Comparison of ENCODE assay signal across 17 cellular contexts in genomic region chr9:18821794-18822193, GRCh38.
A peak's percentile ranks its signal among the peaks of the same experiment; 100 is the strongest.
DNase-seq lines count a peak whose midpoint lies in the region; ATAC-seq and TF ChIP-seq lines count a peak whose summit lies in the region.
"Had no signal": no experiment of that assay in that cellular context is flagged by ENCODE, and none has a peak within 500 bp of the region (broad histone marks: within the 10 kb centered on the region; RNA-seq: fewer than 3 reads in every experiment).

No MANE protein-coding gene starts in this region.

- DNase-seq in DMS 273 (lab: John Stamatoyannopoulos, UW; ENCODE audit: unreplicated experiment) (peak; percentile 21), DMS 273 treated with DMSO at 0.1 percent for 48 hours (lab: John Stamatoyannopoulos, UW) (no peak), NCI-H2029 treated with DMSO at 0.1 percent for 48 hours (lab: John Stamatoyannopoulos, UW) (peak; percentile 2), mammary epithelial cell (peak; percentile 23), nephron progenitor cell (no peak), lower lobe of right lung (no peak), left ventricle myocardium superior (no peak)
- DNase-seq in activated naive CD4-positive, alpha-beta T cell (lab: John Stamatoyannopoulos, UW) = no peak
- DNase-seq: activated effector memory CD4-positive, alpha-beta T cell treated with Interleukin-2 at 50 U/mL for 16 hours; esophagus squamous epithelium; MM.1S had no signal

- no peak overlapping the region for H3K4me3 Mint-ChIP-seq in nephron progenitor cell
- H3K4me3 Mint-ChIP-seq: central memory CD8-positive, alpha-beta T cell; natural killer cell treated with Interleukin-12 subunit alpha and Interleukin-12 subunit beta and Interleukin-15 and Interleukin-18, amount 100 ng/mL, for 72 hours; T-helper 1 cell treated with Interleukin-12 subunit alpha and Interleukin-12 subunit beta and Interleukin-4 antibody, amounts not matched to agents 30 μg/mL and 1 μg/mL, for 36 hours; type B pancreatic cell had no signal

- ATAC-seq in lower lobe of right lung (no peak), left ventricle myocardium superior (no peak)

- H3K27me3 ChIP-seq in mammary epithelial cell (ENCODE audit: insufficient read depth, low read length) = no peaks in the 10 kb centered on the region
- H3K27me3 ChIP-seq in lower lobe of right lung (ENCODE audit: low read depth) = no peaks in the 10 kb centered on the region
- H3K27me3 ChIP-seq: esophagus squamous epithelium had no signal

- H3K4me3 ChIP-seq in mammary epithelial cell (replicated peaks in 1 of 3; ENCODE audit: insufficient read depth in 1 of 3, low read depth in 2 of 3, low read length in 3 of 3) = no peak overlapping the region
- H3K4me3 ChIP-seq in lower lobe of right lung = no peak overlapping the region
- H3K4me3 ChIP-seq: esophagus squamous epithelium, smooth muscle cell had no signal

- H3K9me3 ChIP-seq in mammary epithelial cell (replicated peaks; ENCODE audit: insufficient read depth, low read length) (no peaks in the 10 kb centered on the region), lower lobe of right lung (no peaks in the 10 kb centered on the region)
- H3K9me3 ChIP-seq: esophagus squamous epithelium had no signal

- H3K27ac ChIP-seq in mammary epithelial cell (ENCODE audit: insufficient read depth, low read depth, low read length) = no peak overlapping the region
- no peak overlapping the region for H3K27ac ChIP-seq in lower lobe of right lung
- H3K27ac ChIP-seq: 22Rv1, esophagus squamous epithelium had no signal

- in situ Hi-C loops in mammary epithelial cell (cut with MboI; ENCODE audit: low sequenced_read_pairs in 2 of 2) = loop anchor here (10.0 to 25.0 kb wide), 2 partner anchors 559 to 567 kb away; no protein-coding TSS in a partner anchor

- H3K4me1 Mint-ChIP-seq in nephron progenitor cell = peaks cover 36% of the 10 kb centered on the region

- dilution Hi-C loops in mammary epithelial cell (cut with HindIII; ENCODE audit: low sequenced_read_pairs) = no loop called here

- BruUV-seq in mammary epithelial cell (replicated peaks; lab: Mats Ljungman, UMichigan) = no TSS peak

- H3K4me2 ChIP-seq in mammary epithelial cell (ENCODE audit: insufficient read depth, low read depth, low read length) = no peak overlapping the region
- H3K4me2 ChIP-seq: smooth muscle cell had no signal

- 88% methylated on average over 3 of the region's 3 CpGs for WGBS in mammary epithelial cell (ENCODE audit: low coverage, missing lambda C conversion rate)

- no peaks in the 10 kb centered on the region for H3K36me3 Mint-ChIP-seq in nephron progenitor cell (ENCODE audit: low read depth)
- H3K36me3 Mint-ChIP-seq: natural killer cell treated with Interleukin-12 subunit alpha and Interleukin-12 subunit beta and Interleukin-15 and Interleukin-18, amount 100 ng/mL, for 72 hours had no signal

- no peak for TF ChIP-seq CTCF in mammary epithelial cell (conservative IDR thresholded peaks at IDR 0.05 in 1 of 2, IDR thresholded peaks at IDR 0.05 in 1 of 2; ENCODE audit: extremely low read depth in 1 of 2, insufficient read depth in 1 of 2, low read depth in 1 of 2, low read length in 2 of 2)
- TF ChIP-seq CTCF in nephron progenitor cell (IDR thresholded peaks at IDR 0.05) = no peak
- TF ChIP-seq CTCF in lower lobe of right lung (IDR thresholded peaks at IDR 0.05) = no peak

- H3K27ac Mint-ChIP-seq in nephron progenitor cell = peak overlapping the region; percentile 63
- H3K27ac Mint-ChIP-seq: natural killer cell treated with Interleukin-12 subunit alpha and Interleukin-12 subunit beta and Interleukin-15 and Interleukin-18, amount 100 ng/mL, for 72 hours; T-helper 1 cell treated with Interleukin-12 subunit alpha and Interleukin-12 subunit beta and Interleukin-4 antibody, amounts not matched to agents 30 μg/mL and 1 μg/mL, for 36 hours; type B pancreatic cell had no signal

- H3K4me1 ChIP-seq in mammary epithelial cell (ENCODE audit: insufficient read depth, low read length) (no peaks in the 10 kb centered on the region), lower lobe of right lung (no peaks in the 10 kb centered on the region)

- peaks cover 3% of the 10 kb centered on the region for H3K27me3 Mint-ChIP-seq in nephron progenitor cell (ENCODE audit: low read depth, poor library complexity)
- H3K27me3 Mint-ChIP-seq: type B pancreatic cell had no signal

- H3K9ac ChIP-seq in mammary epithelial cell (ENCODE audit: insufficient read depth, low read length) = no peak overlapping the region

- H3K79me2 ChIP-seq in mammary epithelial cell (ENCODE audit: insufficient read depth, low read length) = no peaks in the 10 kb centered on the region

- no peak overlapping the region for H2AFZ ChIP-seq in mammary epithelial cell (ENCODE audit: low read depth, low read length)

- H4K20me1 ChIP-seq in mammary epithelial cell (ENCODE audit: insufficient read depth, low read length) = no peaks in the 10 kb centered on the region

- H3K36me3 ChIP-seq in mammary epithelial cell (ENCODE audit: insufficient read depth, low read length) (no peaks in the 10 kb centered on the region), lower lobe of right lung (no peaks in the 10 kb centered on the region)

- no peaks in the 10 kb centered on the region for H3K9me3 Mint-ChIP-seq in nephron progenitor cell
- H3K9me3 Mint-ChIP-seq: central memory CD8-positive, alpha-beta T cell; natural killer cell treated with Interleukin-12 subunit alpha and Interleukin-12 subunit beta and Interleukin-15 and Interleukin-18, amount 100 ng/mL, for 72 hours; T-helper 1 cell treated with Interleukin-12 subunit alpha and Interleukin-12 subunit beta and Interleukin-4 antibody, amounts not matched to agents 30 μg/mL and 1 μg/mL, for 36 hours; type B pancreatic cell had no signal

- CTCF ChIA-PET in mammary epithelial cell (lab: Charles Lee; ENCODE audit: low non-redundant PET) = no interaction called here

- intact Hi-C loops in mammary epithelial cell (cut with micrococcal nuclease) (loop anchor here (10.0 kb wide), 2 partner anchors 353 to 1007 kb away; no protein-coding TSS in a partner anchor), lower lobe of right lung (cut with DNase I) (no loop called here), left ventricle myocardium superior (cut with micrococcal nuclease) (no loop called here)

Comparison
In these comparisons a context has a peak if more than half of its experiments do, and no peak if none do; other contexts are left out.
1. DNase-seq: peak in DMS 273 (single experiment), NCI-H2029 treated with DMSO at 0.1 percent for 48 hours (single experiment) and mammary epithelial cell (single experiment); none in DMS 273 treated with DMSO at 0.1 percent for 48 hours (single experiment), nephron progenitor cell (single experiment), lower lobe of right lung (single experiment), activated naive CD4-positive, alpha-beta T cell (0 of 4) and left ventricle myocardium superior (single experiment).